In genomic region chr4:40915318-40916217, GRCh38 we compare ENCODE assay signal across 12 cellular contexts.
DNase-seq lines count a peak whose midpoint lies in the region; TF ChIP-seq lines count a peak whose summit lies in the region.
"Had no signal": no experiment of that assay in that cellular context is flagged by ENCODE, and none has a peak within 500 bp of the region (broad histone marks: within the 10 kb centered on the region; RNA-seq: fewer than 3 reads in every experiment).

No MANE protein-coding gene starts in this region.

- H3K4me1 Mint-ChIP-seq in activated CD4-positive, alpha-beta T cell treated with anti-CD3 and anti-CD28 coated beads, Interleukin-2, amount 10 ng/mL, durations not matched to agents 24 days and 14 days = peaks cover 26% of the 10 kb centered on the region

- no peaks in the 10 kb centered on the region for H3K36me3 Mint-ChIP-seq in activated CD4-positive, alpha-beta T cell treated with anti-CD3 and anti-CD28 coated beads, Interleukin-2, amount 10 ng/mL, durations not matched to agents 24 days and 14 days (ENCODE audit: low read depth)

- intact Hi-C loops in activated CD4-positive, alpha-beta T cell treated with anti-CD3 and anti-CD28 coated beads, Interleukin-2, amount 10 ng/mL, durations not matched to agents 24 days and 14 days (cut with micrococcal nuclease) = no loop called here

- H3K9me3 Mint-ChIP-seq in activated CD4-positive, alpha-beta T cell treated with anti-CD3 and anti-CD28 coated beads, Interleukin-2, amount 10 ng/mL, durations not matched to agents 24 days and 14 days = no peaks in the 10 kb centered on the region

- no peaks in the 10 kb centered on the region for H3K27me3 ChIP-seq in skeletal muscle satellite cell (ENCODE audit: control insufficient read depth, insufficient read depth, low read length)

- peak overlapping the region; percentile 5 for H3K4me2 ChIP-seq in skeletal muscle satellite cell (ENCODE audit: low read length)

- peak overlapping the region; percentile 16 for H3K9ac ChIP-seq in skeletal muscle satellite cell (ENCODE audit: low read depth, low read length)

- no peak for TF ChIP-seq CTCF in fibroblast of mammary gland (conservative IDR thresholded peaks at IDR 0.05; ENCODE audit: control insufficient read depth, insufficient read depth, low read depth, low read length)

- H3K4me3 Mint-ChIP-seq in activated CD4-positive, alpha-beta T cell treated with anti-CD3 and anti-CD28 coated beads, Interleukin-2, amount 10 ng/mL, durations not matched to agents 24 days and 14 days = no peak overlapping the region

- no peaks in the 10 kb centered on the region for H3K9me3 ChIP-seq in skeletal muscle satellite cell (replicated peaks; ENCODE audit: low read length)

- H3K4me1 ChIP-seq in skeletal muscle satellite cell (ENCODE audit: control insufficient read depth, insufficient read depth, low read length) = peaks cover 50% of the 10 kb centered on the region

- H3K36me3 ChIP-seq in skeletal muscle satellite cell (ENCODE audit: insufficient read depth, low read length) = peaks cover 22% of the 10 kb centered on the region

- H3K27ac Mint-ChIP-seq in activated CD4-positive, alpha-beta T cell treated with anti-CD3 and anti-CD28 coated beads, Interleukin-2, amount 10 ng/mL, durations not matched to agents 24 days and 14 days = peak overlapping the region; percentile 74

- H3K27me3 Mint-ChIP-seq in activated CD4-positive, alpha-beta T cell treated with anti-CD3 and anti-CD28 coated beads, Interleukin-2, amount 10 ng/mL, durations not matched to agents 24 days and 14 days = no peaks in the 10 kb centered on the region

- DNase-seq in activated CD4-positive, alpha-beta T cell treated with anti-CD3 and anti-CD28 coated beads, Interleukin-2, amount 10 ng/mL, durations not matched to agents 24 days and 14 days = no peak
- DNase-seq in activated CD4-positive, alpha-beta T cell treated with anti-CD3 and anti-CD28 coated beads, Interleukin-2, amount 50 U/mL, for 1 hour = no peak
- peak; percentile 85 for DNase-seq in RPMI7951 (ENCODE audit: low read depth)
- peak; percentile 66 for DNase-seq in fibroblast of mammary gland (ENCODE audit: low read depth)
- DNase-seq in NCI-H1436 (lab: John Stamatoyannopoulos, UW) = no peak
- no peak for DNase-seq in DMS53 (lab: John Stamatoyannopoulos, UW)
- no peak for DNase-seq in LoVo (ENCODE audit: low spot score)
- DNase-seq: ACHN, GOT3, NCI-H2107, T-helper 9 cell had no signal

- H3K4me3 ChIP-seq in fibroblast of mammary gland (ENCODE audit: control insufficient read depth, low read depth, low read length) = no peak overlapping the region
- H3K4me3 ChIP-seq in skeletal muscle satellite cell (ENCODE audit: low read length) = no peak overlapping the region

Comparison
In these comparisons a context has a peak if more than half of its experiments do, and no peak if none do; other contexts are left out.
1. DNase-seq: peak in RPMI7951 (single experiment) and fibroblast of mammary gland (single experiment); none in activated CD4-positive, alpha-beta T cell treated with anti-CD3 and anti-CD28 coated beads, Interleukin-2, amount 10 ng/mL, durations not matched to agents 24 days and 14 days (single experiment), activated CD4-positive, alpha-beta T cell treated with anti-CD3 and anti-CD28 coated beads, Interleukin-2, amount 50 U/mL, for 1 hour (single experiment), NCI-H1436 (single experiment), DMS53 (single experiment) and LoVo (single experiment).